In the genomic region with DNA sequence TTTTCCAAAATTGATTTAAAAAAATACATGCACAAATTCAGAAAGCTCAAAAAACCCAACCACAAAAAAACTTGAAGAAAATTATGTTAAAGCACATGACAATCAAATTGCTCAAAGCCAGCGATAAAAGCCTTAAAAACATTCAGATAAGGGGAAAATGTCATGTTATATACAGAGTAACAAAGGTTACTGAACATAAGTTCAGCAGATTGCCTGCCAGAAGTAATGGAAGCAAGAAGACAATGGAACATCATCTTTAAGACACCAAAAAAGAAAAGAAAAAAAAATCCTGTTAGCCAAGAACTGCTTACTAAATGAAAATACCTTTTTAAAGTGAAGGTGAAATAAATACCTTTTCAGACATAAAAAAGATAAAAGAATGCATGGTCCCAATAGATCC, we compare ENCODE assay signal across 18 cellular contexts.
"Had no signal": no experiment of that assay in that cellular context is flagged by ENCODE, and none has a peak within 500 bp of the region (broad histone marks: within the 10 kb centered on the region; RNA-seq: fewer than 3 reads in every experiment).

No MANE protein-coding gene starts in this region.

- FAIRE-seq: urothelium cell line had no signal

- H3K36me3 ChIP-seq: ascending aorta, lower lobe of right lung, transverse colon had no signal

- H3K27me3 ChIP-seq: ascending aorta, foreskin keratinocyte, transverse colon had no signal

- DNase-seq: activated CD4-positive, alpha-beta T cell treated with anti-CD3 and anti-CD28 coated beads, Interleukin-2, amount 10 ng/mL, durations not matched to agents 7 days and 5 days; activated CD4-positive, CD25-positive, alpha-beta regulatory T cell treated with anti-CD3 and anti-CD28 coated beads, Interleukin-2, amount 50 U/mL, for 72 hours; activated CD8-positive, alpha-beta T cell treated with anti-CD3 and anti-CD28 coated beads, Interleukin-2, amount 10 ng/mL, durations not matched to agents 7 days and 5 days; activated gamma-delta T cell; central memory CD4-positive, alpha-beta T cell; effector memory CD4-positive, alpha-beta T cell; foreskin keratinocyte; immature natural killer cell; lower lobe of right lung; naive thymus-derived CD4-positive, alpha-beta T cell; occipital lobe; stimulated activated CD4-positive, alpha-beta T cell treated with anti-CD3 and anti-CD28 coated beads, Interleukin-15, amount 100 ng/mL, for 24 hours; stimulated activated CD8-positive, alpha-beta memory T cell treated with anti-CD3 and anti-CD28 coated beads, Interleukin-4, amount 100 ng/mL, for 48 hours; stimulated activated naive B cell treated with anti-CD40 and anti-IgM and Interleukin-4, amounts not matched to agents 10 μg/mL and 1 μg/mL and 100 μg/mL, for 72 hours; transverse colon had no signal

- H3K27ac ChIP-seq: ascending aorta, foreskin keratinocyte, lower lobe of right lung, transverse colon had no signal

- H3K4me1 ChIP-seq: ascending aorta, foreskin keratinocyte, transverse colon had no signal

- H3K4me3 ChIP-seq: ascending aorta, lower lobe of right lung, smooth muscle cell, transverse colon had no signal
